Comparison of ENCODE assay signal across 13 cellular contexts in the genomic region with DNA sequence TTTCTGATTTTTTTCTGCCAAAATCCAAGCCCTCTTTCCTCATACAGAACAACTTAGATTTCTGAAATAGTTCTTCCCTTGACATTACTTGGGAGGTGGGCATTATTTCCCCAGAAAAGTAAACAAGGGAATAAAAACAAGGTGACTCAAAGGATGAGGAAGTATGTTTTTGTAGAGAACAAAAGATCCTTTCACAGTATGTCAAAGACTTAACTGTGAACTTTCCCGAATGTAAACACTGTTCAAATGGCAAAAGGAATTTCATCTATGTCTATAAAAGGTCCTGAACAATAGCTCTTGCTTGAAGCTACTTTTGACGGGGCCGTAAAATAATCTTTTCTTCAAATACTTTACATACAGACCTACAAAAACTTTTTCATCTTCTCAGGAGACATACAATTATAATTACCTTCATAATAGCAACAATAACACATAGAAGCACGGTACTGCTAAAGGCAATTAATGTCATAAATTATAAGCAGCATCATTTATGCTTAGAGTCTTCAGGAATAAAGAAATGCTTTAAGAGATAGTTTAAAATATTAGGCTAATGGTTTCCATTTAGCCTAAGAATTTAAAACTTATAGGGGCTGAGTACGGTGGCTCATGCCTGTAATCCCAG.
DNase-seq lines count a peak whose midpoint lies in the region; ATAC-seq and TF ChIP-seq lines count a peak whose summit lies in the region.
"Had no signal": no experiment of that assay in that cellular context is flagged by ENCODE, and none has a peak within 500 bp of the region (broad histone marks: within the 10 kb centered on the region; RNA-seq: fewer than 3 reads in every experiment).

No MANE protein-coding gene starts in this region.

- ATAC-seq in GM18505 (IDR thresholded peaks at IDR 0.05; ENCODE audit: unreplicated experiment), result no peak

- H3K4me3 ChIP-seq in fibroblast of pulmonary artery (replicated peaks; ENCODE audit: low read depth, low read length) (no peak overlapping the region), rectal smooth muscle tissue (ENCODE audit: low read length) (no peak overlapping the region)
- H3K4me3 ChIP-seq: skin epidermis had no signal

- no peak for TF ChIP-seq POLR2A in GM18505 (IDR thresholded peaks at IDR 0.05; ENCODE audit: borderline replicate concordance, extremely low read depth, insufficient read depth, insufficient read length)

- no peaks in the 10 kb centered on the region for H3K36me3 ChIP-seq in rectal smooth muscle tissue (ENCODE audit: control insufficient read depth, insufficient read depth, low read length)

- no peak overlapping the region for H3K9ac ChIP-seq in rectal smooth muscle tissue (ENCODE audit: low read length)

- peaks cover 12% of the 10 kb centered on the region for H3K4me1 Mint-ChIP-seq in activated CD4-positive, alpha-beta memory T cell treated with anti-CD3 and anti-CD28 coated beads, Interleukin-2, amount 10 ng/mL, durations not matched to agents 7 days and 5 days

- no peaks in the 10 kb centered on the region for H3K36me3 Mint-ChIP-seq in activated CD4-positive, alpha-beta memory T cell treated with anti-CD3 and anti-CD28 coated beads, Interleukin-2, amount 10 ng/mL, durations not matched to agents 7 days and 5 days (ENCODE audit: low read depth)

- DNase-seq in ELR (ENCODE audit: low read depth) (peak; percentile 89), RWPE1 (ENCODE audit: low spot score) (peak; percentile 9), fibroblast of pulmonary artery (ENCODE audit: low read depth) (peak; percentile 86), NAMALWA (ENCODE audit: low spot score) (no peak), RKO (ENCODE audit: low spot score) (no peak)
- no peak for DNase-seq in activated CD4-positive, alpha-beta memory T cell treated with anti-CD3 and anti-CD28 coated beads, Interleukin-2, amount 10 ng/mL, durations not matched to agents 7 days and 5 days
- DNase-seq: activated CD4-positive, alpha-beta T cell treated with anti-CD3 and anti-CD28 coated beads, Interleukin-2, amount 50 U/mL, for 1 hour; DMS153; NCI-H1417 had no signal

- H3K27ac Mint-ChIP-seq in activated CD4-positive, alpha-beta memory T cell treated with anti-CD3 and anti-CD28 coated beads, Interleukin-2, amount 10 ng/mL, durations not matched to agents 7 days and 5 days, result no peak overlapping the region
- H3K27ac Mint-ChIP-seq: stimulated activated naive CD8-positive, alpha-beta T cell treated with anti-CD3 and anti-CD28 coated beads, Interleukin-15, Interleukin-2, amounts not matched to agents 100 ng/mL and 50 ng/mL, for 24 hours had no signal

- no peaks in the 10 kb centered on the region for H3K27me3 ChIP-seq in rectal smooth muscle tissue (ENCODE audit: control insufficient read depth, insufficient read depth, low read length)

- H3K4me1 ChIP-seq in rectal smooth muscle tissue (ENCODE audit: control insufficient read depth, insufficient read depth, low read length), result no peaks in the 10 kb centered on the region

- H3K27me3 Mint-ChIP-seq in activated CD4-positive, alpha-beta memory T cell treated with anti-CD3 and anti-CD28 coated beads, Interleukin-2, amount 10 ng/mL, durations not matched to agents 7 days and 5 days, result no peaks in the 10 kb centered on the region
- H3K27me3 Mint-ChIP-seq: stimulated activated naive CD8-positive, alpha-beta T cell treated with anti-CD3 and anti-CD28 coated beads, Interleukin-15, Interleukin-2, amounts not matched to agents 100 ng/mL and 50 ng/mL, for 24 hours had no signal

- POLR2A ChIA-PET in RWPE1 (lab: Yijun Ruan, JAX; ENCODE audit: low non-redundant PET), result no interaction called here
- POLR2A ChIA-PET in activated CD4-positive, alpha-beta memory T cell treated with anti-CD3 and anti-CD28 coated beads, Interleukin-2, amount 10 ng/mL, durations not matched to agents 7 days and 5 days (lab: Charles Lee), result interaction anchor here (0.6 to 0.9 kb wide), 2 partner anchors 361 to 465 kb away, joined by 3 read pairs; no protein-coding TSS in a partner anchor

- CTCF ChIA-PET in RWPE1 (lab: Yijun Ruan, JAX), result interaction anchor here (0.7 kb wide), 2 partner anchors 65 to 237 kb away, joined by 4 to 7 read pairs; no protein-coding TSS in a partner anchor
- CTCF ChIA-PET in activated CD4-positive, alpha-beta memory T cell treated with anti-CD3 and anti-CD28 coated beads, Interleukin-2, amount 10 ng/mL, durations not matched to agents 7 days and 5 days (lab: Charles Lee), result interaction anchor here (0.9 kb wide), 1 partner anchor 190 kb away, joined by 4 read pairs; no protein-coding TSS in a partner anchor

- no peaks in the 10 kb centered on the region for H3K9me3 Mint-ChIP-seq in activated CD4-positive, alpha-beta memory T cell treated with anti-CD3 and anti-CD28 coated beads, Interleukin-2, amount 10 ng/mL, durations not matched to agents 7 days and 5 days
- H3K9me3 Mint-ChIP-seq: stimulated activated naive CD8-positive, alpha-beta T cell treated with anti-CD3 and anti-CD28 coated beads, Interleukin-15, Interleukin-2, amounts not matched to agents 100 ng/mL and 50 ng/mL, for 24 hours had no signal

- no peak for TF ChIP-seq CTCF in RWPE1 (conservative IDR thresholded peaks at IDR 0.05; ENCODE audit: low read depth)
- no peak for TF ChIP-seq CTCF in fibroblast of pulmonary artery (IDR thresholded peaks at IDR 0.05; ENCODE audit: low read length, missing control alignments)

- no peak overlapping the region for H3K4me3 Mint-ChIP-seq in activated CD4-positive, alpha-beta memory T cell treated with anti-CD3 and anti-CD28 coated beads, Interleukin-2, amount 10 ng/mL, durations not matched to agents 7 days and 5 days
- H3K4me3 Mint-ChIP-seq: stimulated activated naive CD8-positive, alpha-beta T cell treated with anti-CD3 and anti-CD28 coated beads, Interleukin-15, Interleukin-2, amounts not matched to agents 100 ng/mL and 50 ng/mL, for 24 hours had no signal

- no peak overlapping the region for H3K27ac ChIP-seq in RWPE1
- peak overlapping the region; percentile 33 for H3K27ac ChIP-seq in rectal smooth muscle tissue (ENCODE audit: low read depth, low read length)

Comparison
In these comparisons a context has a peak if more than half of its experiments do, and no peak if none do; other contexts are left out.
1. DNase-seq: peak in ELR (single experiment), RWPE1 (single experiment) and fibroblast of pulmonary artery (single experiment); none in NAMALWA (single experiment), RKO (single experiment) and activated CD4-positive, alpha-beta memory T cell treated with anti-CD3 and anti-CD28 coated beads, Interleukin-2, amount 10 ng/mL, durations not matched to agents 7 days and 5 days (single experiment).